8 cellular contexts compared by ENCODE assay signal in genomic region chr11:47616726-47617416, GRCh38. TPM values are rescaled to one million over a fixed set of nuclear protein-coding genes. Genes with fewer than 3 reads are reported as not detected.
DNase-seq lines count a peak whose midpoint lies in the region; ATAC-seq, FAIRE-seq and TF ChIP-seq lines count a peak whose summit lies in the region.

No MANE protein-coding gene starts in this region.

- TF ChIP-seq POLR2A in body of pancreas (IDR thresholded peaks at IDR 0.05) (no peak), tibial nerve (IDR thresholded peaks at IDR 0.05) (no peak)

- DNase-seq in AG04450 (ENCODE audit: low read depth, low spot score) = peak; percentile 69
- DNase-seq in GM04504 (ENCODE audit: low read depth) = peak; percentile 61
- DNase-seq in NCI-H2227 (lab: John Stamatoyannopoulos, UW; ENCODE audit: unreplicated experiment) = peak; percentile 65
- DNase-seq in body of pancreas = peak; percentile 27 to 71 (median 37)
- peak; percentile 73 for DNase-seq in islet precursor cell
- peak; percentile 46 to 83 for DNase-seq in tibial nerve (ENCODE audit: low spot score in 2 of 2)
- DNase-seq in urothelium cell line (ENCODE audit: low spot score) = no peak
- DNase-seq in effector CD8-positive, alpha-beta T cell (lab: John Stamatoyannopoulos, UW) = no peak

- POLR2A ChIA-PET in AG04450 (lab: Yijun Ruan, JAX) = interaction anchor here (0.5 to 1.3 kb wide), 4 partner anchors 9 to 217 kb away, joined by 3 to 10 read pairs (median 4); no protein-coding TSS in a partner anchor

- H3K9me3 ChIP-seq in AG04450 (ENCODE audit: control insufficient read depth, insufficient read depth, low read length) = no peaks in the 10 kb centered on the region
- no peaks in the 10 kb centered on the region for H3K9me3 ChIP-seq in body of pancreas
- H3K9me3 ChIP-seq in tibial nerve = no peaks in the 10 kb centered on the region

- H3K27me3 ChIP-seq in AG04450 (ENCODE audit: control insufficient read depth, insufficient read depth, low read length) (no peaks in the 10 kb centered on the region), body of pancreas (no peaks in the 10 kb centered on the region), tibial nerve (no peaks in the 10 kb centered on the region)

- CTCF ChIA-PET in AG04450 (lab: Charles Lee) = interaction anchor here (0.6 to 4.3 kb wide), 24 partner anchors 9 to 842 kb away, joined by 3 to 39 read pairs (median 4); partner anchors contain the start of genes CELF1, KBTBD4 and NDUFS3

- H3K36me3 ChIP-seq in body of pancreas (replicated peaks in 1 of 2; ENCODE audit: insufficient read depth in 1 of 2, low read depth in 2 of 2) (peaks cover 0 to 16% of the 10 kb centered on the region in 2 donors), tibial nerve (peaks cover 0 to 43% (median 0%) of the 10 kb centered on the region in 3 donors)

- intact Hi-C loops in body of pancreas (cut with DNase I) = no loop called here

- H3K27ac ChIP-seq in AG04450 (ENCODE audit: low read depth, low read length) = no peak overlapping the region
- no peak overlapping the region for H3K27ac ChIP-seq in body of pancreas
- H3K27ac ChIP-seq in tibial nerve = peak overlapping the region in 1 of 4 donors; percentile 27

- WGBS in body of pancreas, 2 donors = 79 to 84% methylated on average over 10 of the region's 10 CpGs
- 84 to 86% methylated on average over 10 of the region's 10 CpGs for WGBS in tibial nerve, 2 donors

- H3K4me1 ChIP-seq in body of pancreas = no peaks in the 10 kb centered on the region
- peaks cover 0 to 30% (median 4%) of the 10 kb centered on the region in 4 donors for H3K4me1 ChIP-seq in tibial nerve

- TF ChIP-seq CTCF in AG04450 (IDR thresholded peaks at IDR 0.05; ENCODE audit: low read depth, low read length) (peak; percentile 99), body of pancreas (IDR thresholded peaks at IDR 0.05) (peak in 6 of 7 experiments; percentile 17 to 56 (median 40)), tibial nerve (IDR thresholded peaks at IDR 0.05) (peak; percentile 47 to 73 (median 65))

- no peak for ATAC-seq in body of pancreas

- H3K4me3 ChIP-seq in AG04450 (ENCODE audit: low read depth, low read length) (no peak overlapping the region), body of pancreas (no peak overlapping the region), tibial nerve (no peak overlapping the region)

- no peak for FAIRE-seq in urothelium cell line (lab: Jason Lieb, UNC)

- peak in 1 of 2 donors; percentile 42 for TF ChIP-seq EP300 in tibial nerve (IDR thresholded peaks at IDR 0.05)

RNA-seq across cellular contexts. Expression of gene C1QTNF4, which starts 22.7 kb away (rescaled TPM):
- 0.14 and 0.19 TPM in 2 replicates for polyA plus RNA-seq in AG04450 (2011; rRNA removed)
- polyA minus RNA-seq in AG04450 (2011; rRNA and poly(A)+ RNA removed) = not detected in 2 replicates
- total RNA-seq in body of pancreas (1 to 10 TPM in 1 of 2 donors, under 1 TPM in 1; 0.33 to 1.8 TPM), tibial nerve (10 to 100 TPM in 2 of 4 donors, 1 to 10 TPM in 2; 6.9 to 13.2 (median 9.2) TPM)

RNA-seq across cellular contexts. Expression of gene MTCH2, which starts 25.5 kb away (rescaled TPM):
- polyA plus RNA-seq in AG04450 (2011; rRNA removed) = 175 and 194 TPM in 2 replicates
- polyA minus RNA-seq in AG04450 (2011; rRNA and poly(A)+ RNA removed) = 87.8 and 103 TPM in 2 replicates
- total RNA-seq in body of pancreas (10 to 100 TPM; 15.5 to 21.0 TPM), tibial nerve (10 to 100 TPM; 33.0 to 50.2 (median 36.3) TPM)

RNA-seq across cellular contexts. Expression of gene FAM180B, which starts 30.4 kb away (rescaled TPM):
- not detected in 2 replicates for polyA plus RNA-seq in AG04450 (2011; rRNA removed)
- not detected in 2 replicates for polyA minus RNA-seq in AG04450 (2011; rRNA and poly(A)+ RNA removed)
- under 1 TPM in 1 of 2 donors, not detected in 1; 0.66 TPM for total RNA-seq in body of pancreas
- total RNA-seq in tibial nerve = 10 to 100 TPM in 1 of 4 donors, 1 to 10 TPM in 3; 3.3 to 22.7 (median 4.1) TPM

RNA-seq across cellular contexts. Expression of gene NDUFS3, which starts 38.0 kb away (rescaled TPM):
- polyA plus RNA-seq in AG04450 (2011; rRNA removed) = 103 and 106 TPM in 2 replicates
- polyA minus RNA-seq in AG04450 (2011; rRNA and poly(A)+ RNA removed) = 47.1 and 49.9 TPM in 2 replicates
- total RNA-seq in body of pancreas (10 to 100 TPM; 27.2 to 28.7 TPM), tibial nerve (10 to 100 TPM; 55.1 to 65.4 (median 61.1) TPM)

RNA-seq across cellular contexts. Expression of gene KBTBD4, which starts 38.1 kb away (rescaled TPM):
- polyA plus RNA-seq in AG04450 (2011; rRNA removed) = 19.5 and 20.0 TPM in 2 replicates
- polyA minus RNA-seq in AG04450 (2011; rRNA and poly(A)+ RNA removed) = 28.3 and 30.4 TPM in 2 replicates
- total RNA-seq in body of pancreas = 1 to 10 TPM; 3.6 to 6.7 TPM
- 10 to 100 TPM; 18.0 to 20.8 (median 19.5) TPM for total RNA-seq in tibial nerve

Comparison
In these comparisons a context has a peak if more than half of its experiments do, and no peak if none do; other contexts are left out.
1. DNase-seq: peak in AG04450 (single experiment), GM04504 (single experiment), NCI-H2227 (single experiment), body of pancreas (4 of 4), islet precursor cell (single experiment) and tibial nerve (2 of 2); none in urothelium cell line (single experiment) and effector CD8-positive, alpha-beta T cell (single experiment).
2. CTCF ChIP-seq: peak in every context shown above with its lines; median percentile 99 in AG04450; 65 in tibial nerve; 40 in body of pancreas.